Comparison of ENCODE assay signal across 22 cellular contexts in the genomic region with DNA sequence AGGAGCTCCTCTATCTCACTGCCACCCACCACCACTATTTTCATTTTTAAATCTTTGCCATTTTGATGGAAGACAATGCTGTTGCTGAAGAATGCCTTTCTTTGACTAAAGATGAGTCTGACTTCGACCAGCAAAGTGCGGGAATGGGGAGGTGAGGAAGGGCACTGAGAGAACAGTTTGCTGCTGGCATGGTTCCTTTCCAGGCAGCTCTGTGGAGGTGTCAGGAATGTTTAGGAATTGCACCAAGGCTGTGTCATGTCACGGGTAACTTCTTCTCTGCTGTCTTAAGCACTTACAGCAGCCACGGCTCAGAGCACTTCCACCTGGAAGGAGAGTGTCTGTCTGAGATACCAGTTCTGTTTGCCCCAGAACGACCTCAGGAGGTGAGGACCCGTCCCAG.
"Had no signal": no experiment of that assay in that cellular context is flagged by ENCODE, and none has a peak within 500 bp of the region (broad histone marks: within the 10 kb centered on the region; RNA-seq: fewer than 3 reads in every experiment).

No MANE protein-coding gene starts in this region.

- H3K36me3 ChIP-seq: breast epithelium, esophagus squamous epithelium, left lung, lower lobe of right lung, spleen, suprapubic skin, tibial artery had no signal

- FAIRE-seq: colon, endometrium, keratinocyte had no signal

- H3K4me3 ChIP-seq: breast epithelium, esophagus squamous epithelium, hepatocyte, left lung, lower lobe of right lung, spleen, suprapubic skin, tibial artery had no signal

- DNase-seq: activated CD4-positive, alpha-beta T cell treated with anti-CD3 and anti-CD28 coated beads for 4 hours; activated CD4-positive, alpha-beta T cell treated with anti-CD3 and anti-CD28 coated beads, Interleukin-2, amount 50 U/mL, for 4 hours; activated gamma-delta T cell treated with Interleukin-2 at 50 U/mL for 16 hours; activated T-cell treated with anti-CD3 and anti-CD28 coated beads, Interleukin-2, amount 50 U/mL, for 4 hours; effector CD8-positive, alpha-beta T cell; esophagus squamous epithelium; foreskin melanocyte; left lung; lower lobe of right lung; mesenchymal stem cell; spleen; stimulated activated naive CD4-positive, alpha-beta T cell; tibial artery had no signal

- ATAC-seq: activated naive CD4-positive, alpha-beta T cell treated with anti-CD3 and anti-CD28 coated beads, Interleukin-2, amount 50 U/mL, for 72 hours; activated T-cell treated with anti-CD3 and anti-CD28 coated beads, Interleukin-2, amount 50 U/mL, for 4 hours; activated T-helper 17 cell treated with anti-CD3 and anti-CD28 coated beads, Interleukin-2, amount 50 U/mL, for 72 hours; left lung; lower lobe of right lung; natural killer cell treated with Interleukin-12 subunit alpha and Interleukin-12 subunit beta and Interleukin-15 and Interleukin-18, amount 100 ng/mL, for 72 hours had no signal

- H3K27me3 ChIP-seq: breast epithelium, esophagus squamous epithelium, hepatocyte, suprapubic skin, tibial artery had no signal
